2 cellular contexts compared by ENCODE assay signal in the genomic region with DNA sequence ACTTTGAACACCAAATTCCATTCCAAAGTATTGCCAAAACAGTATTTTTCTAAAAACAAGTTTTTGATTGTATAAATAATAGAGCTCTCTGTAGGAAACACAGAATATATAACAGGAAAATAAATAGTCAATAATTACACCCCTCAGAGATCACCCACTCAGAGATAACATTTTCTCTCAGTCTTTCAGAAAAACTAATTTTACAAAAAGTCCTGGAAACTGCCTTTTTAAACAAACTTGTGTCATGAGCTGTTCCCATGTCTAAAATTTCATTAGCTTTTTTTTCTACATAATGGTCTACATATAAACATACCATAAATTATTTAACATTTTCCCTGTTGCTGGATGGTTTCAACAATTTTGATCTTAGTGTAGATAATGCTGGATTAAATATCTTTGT.
TF ChIP-seq lines count a peak whose summit lies in the region.

No MANE protein-coding gene starts in this region.

TF ChIP-seq in HepG2, 621 proteins besides CTCF, POLR2A, EP300 and RAD21 (continued from another document):
- TF ChIP-seq, protein P1, sequence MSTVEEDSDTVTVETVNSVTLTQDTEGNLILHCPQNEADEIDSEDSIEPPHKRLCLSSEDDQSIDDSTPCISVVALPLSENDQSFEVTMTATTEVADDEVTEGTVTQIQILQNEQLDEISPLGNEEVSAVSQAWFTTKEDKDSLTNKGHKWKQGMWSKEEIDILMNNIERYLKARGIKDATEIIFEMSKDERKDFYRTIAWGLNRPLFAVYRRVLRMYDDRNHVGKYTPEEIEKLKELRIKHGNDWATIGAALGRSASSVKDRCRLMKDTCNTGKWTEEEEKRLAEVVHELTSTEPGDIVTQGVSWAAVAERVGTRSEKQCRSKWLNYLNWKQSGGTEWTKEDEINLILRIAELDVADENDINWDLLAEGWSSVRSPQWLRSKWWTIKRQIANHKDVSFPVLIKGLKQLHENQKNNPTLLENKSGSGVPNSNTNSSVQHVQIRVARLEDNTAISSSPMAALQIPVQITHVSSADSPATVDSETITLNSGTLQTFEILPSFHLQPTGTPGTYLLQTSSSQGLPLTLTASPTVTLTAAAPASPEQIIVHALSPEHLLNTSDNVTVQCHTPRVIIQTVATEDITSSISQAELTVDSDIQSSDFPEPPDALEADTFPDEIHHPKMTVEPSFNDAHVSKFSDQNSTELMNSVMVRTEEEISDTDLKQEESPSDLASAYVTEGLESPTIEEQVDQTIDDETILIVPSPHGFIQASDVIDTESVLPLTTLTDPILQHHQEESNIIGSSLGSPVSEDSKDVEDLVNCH (CRISPR knock-in tag; IDR thresholded peaks at IDR 0.05), result no peak
- TF ChIP-seq NR1H2 (CRISPR knock-in tag; IDR thresholded peaks at IDR 0.05; ENCODE audit: borderline replicate concordance, low read depth) (no peak), U2AF2 (IDR thresholded peaks at IDR 0.05; ENCODE audit: low read depth, low read length) (no peak), MIXL1 (CRISPR knock-in tag; IDR thresholded peaks at IDR 0.05) (no peak), ATRX (CRISPR knock-in tag; IDR thresholded peaks at IDR 0.05; ENCODE audit: borderline replicate concordance) (no peak), ZSCAN20 (CRISPR knock-in tag; IDR thresholded peaks at IDR 0.05; ENCODE audit: borderline replicate concordance) (no peak), TBX2 (CRISPR knock-in tag; IDR thresholded peaks at IDR 0.05; ENCODE audit: borderline replicate concordance) (no peak), GTF3A (CRISPR knock-in tag; conservative IDR thresholded peaks at IDR 0.05) (no peak), SOX5 (CRISPR knock-in tag; IDR thresholded peaks at IDR 0.05; ENCODE audit: borderline replicate concordance) (no peak), KDM4B (CRISPR knock-in tag; IDR thresholded peaks at IDR 0.05) (no peak), RCOR2 (CRISPR knock-in tag; IDR thresholded peaks at IDR 0.05) (no peak)
- TF ChIP-seq, protein P2, sequence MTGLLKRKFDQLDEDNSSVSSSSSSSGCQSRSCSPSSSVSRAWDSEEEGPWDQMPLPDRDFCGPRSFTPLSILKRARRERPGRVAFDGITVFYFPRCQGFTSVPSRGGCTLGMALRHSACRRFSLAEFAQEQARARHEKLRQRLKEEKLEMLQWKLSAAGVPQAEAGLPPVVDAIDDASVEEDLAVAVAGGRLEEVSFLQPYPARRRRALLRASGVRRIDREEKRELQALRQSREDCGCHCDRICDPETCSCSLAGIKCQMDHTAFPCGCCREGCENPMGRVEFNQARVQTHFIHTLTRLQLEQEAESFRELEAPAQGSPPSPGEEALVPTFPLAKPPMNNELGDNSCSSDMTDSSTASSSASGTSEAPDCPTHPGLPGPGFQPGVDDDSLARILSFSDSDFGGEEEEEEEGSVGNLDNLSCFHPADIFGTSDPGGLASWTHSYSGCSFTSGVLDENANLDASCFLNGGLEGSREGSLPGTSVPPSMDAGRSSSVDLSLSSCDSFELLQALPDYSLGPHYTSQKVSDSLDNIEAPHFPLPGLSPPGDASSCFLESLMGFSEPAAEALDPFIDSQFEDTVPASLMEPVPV (CRISPR knock-in tag; IDR thresholded peaks at IDR 0.05), result no peak
- TF ChIP-seq, protein P3, sequence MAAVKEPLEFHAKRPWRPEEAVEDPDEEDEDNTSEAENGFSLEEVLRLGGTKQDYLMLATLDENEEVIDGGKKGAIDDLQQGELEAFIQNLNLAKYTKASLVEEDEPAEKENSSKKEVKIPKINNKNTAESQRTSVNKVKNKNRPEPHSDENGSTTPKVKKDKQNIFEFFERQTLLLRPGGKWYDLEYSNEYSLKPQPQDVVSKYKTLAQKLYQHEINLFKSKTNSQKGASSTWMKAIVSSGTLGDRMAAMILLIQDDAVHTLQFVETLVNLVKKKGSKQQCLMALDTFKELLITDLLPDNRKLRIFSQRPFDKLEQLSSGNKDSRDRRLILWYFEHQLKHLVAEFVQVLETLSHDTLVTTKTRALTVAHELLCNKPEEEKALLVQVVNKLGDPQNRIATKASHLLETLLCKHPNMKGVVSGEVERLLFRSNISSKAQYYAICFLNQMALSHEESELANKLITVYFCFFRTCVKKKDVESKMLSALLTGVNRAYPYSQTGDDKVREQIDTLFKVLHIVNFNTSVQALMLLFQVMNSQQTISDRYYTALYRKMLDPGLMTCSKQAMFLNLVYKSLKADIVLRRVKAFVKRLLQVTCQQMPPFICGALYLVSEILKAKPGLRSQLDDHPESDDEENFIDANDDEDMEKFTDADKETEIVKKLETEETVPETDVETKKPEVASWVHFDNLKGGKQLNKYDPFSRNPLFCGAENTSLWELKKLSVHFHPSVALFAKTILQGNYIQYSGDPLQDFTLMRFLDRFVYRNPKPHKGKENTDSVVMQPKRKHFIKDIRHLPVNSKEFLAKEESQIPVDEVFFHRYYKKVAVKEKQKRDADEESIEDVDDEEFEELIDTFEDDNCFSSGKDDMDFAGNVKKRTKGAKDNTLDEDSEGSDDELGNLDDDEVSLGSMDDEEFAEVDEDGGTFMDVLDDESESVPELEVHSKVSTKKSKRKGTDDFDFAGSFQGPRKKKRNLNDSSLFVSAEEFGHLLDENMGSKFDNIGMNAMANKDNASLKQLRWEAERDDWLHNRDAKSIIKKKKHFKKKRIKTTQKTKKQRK (IDR thresholded peaks at IDR 0.05; ENCODE audit: low read length), result no peak
- TF ChIP-seq, protein P4, sequence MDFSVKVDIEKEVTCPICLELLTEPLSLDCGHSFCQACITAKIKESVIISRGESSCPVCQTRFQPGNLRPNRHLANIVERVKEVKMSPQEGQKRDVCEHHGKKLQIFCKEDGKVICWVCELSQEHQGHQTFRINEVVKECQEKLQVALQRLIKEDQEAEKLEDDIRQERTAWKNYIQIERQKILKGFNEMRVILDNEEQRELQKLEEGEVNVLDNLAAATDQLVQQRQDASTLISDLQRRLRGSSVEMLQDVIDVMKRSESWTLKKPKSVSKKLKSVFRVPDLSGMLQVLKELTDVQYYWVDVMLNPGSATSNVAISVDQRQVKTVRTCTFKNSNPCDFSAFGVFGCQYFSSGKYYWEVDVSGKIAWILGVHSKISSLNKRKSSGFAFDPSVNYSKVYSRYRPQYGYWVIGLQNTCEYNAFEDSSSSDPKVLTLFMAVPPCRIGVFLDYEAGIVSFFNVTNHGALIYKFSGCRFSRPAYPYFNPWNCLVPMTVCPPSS (IDR thresholded peaks at IDR 0.05), result no peak

TF ChIP-seq in WTC11, 78 proteins besides CTCF, POLR2A, EP300 and RAD21 (continued from another document):
- TF ChIP-seq, protein P5, sequence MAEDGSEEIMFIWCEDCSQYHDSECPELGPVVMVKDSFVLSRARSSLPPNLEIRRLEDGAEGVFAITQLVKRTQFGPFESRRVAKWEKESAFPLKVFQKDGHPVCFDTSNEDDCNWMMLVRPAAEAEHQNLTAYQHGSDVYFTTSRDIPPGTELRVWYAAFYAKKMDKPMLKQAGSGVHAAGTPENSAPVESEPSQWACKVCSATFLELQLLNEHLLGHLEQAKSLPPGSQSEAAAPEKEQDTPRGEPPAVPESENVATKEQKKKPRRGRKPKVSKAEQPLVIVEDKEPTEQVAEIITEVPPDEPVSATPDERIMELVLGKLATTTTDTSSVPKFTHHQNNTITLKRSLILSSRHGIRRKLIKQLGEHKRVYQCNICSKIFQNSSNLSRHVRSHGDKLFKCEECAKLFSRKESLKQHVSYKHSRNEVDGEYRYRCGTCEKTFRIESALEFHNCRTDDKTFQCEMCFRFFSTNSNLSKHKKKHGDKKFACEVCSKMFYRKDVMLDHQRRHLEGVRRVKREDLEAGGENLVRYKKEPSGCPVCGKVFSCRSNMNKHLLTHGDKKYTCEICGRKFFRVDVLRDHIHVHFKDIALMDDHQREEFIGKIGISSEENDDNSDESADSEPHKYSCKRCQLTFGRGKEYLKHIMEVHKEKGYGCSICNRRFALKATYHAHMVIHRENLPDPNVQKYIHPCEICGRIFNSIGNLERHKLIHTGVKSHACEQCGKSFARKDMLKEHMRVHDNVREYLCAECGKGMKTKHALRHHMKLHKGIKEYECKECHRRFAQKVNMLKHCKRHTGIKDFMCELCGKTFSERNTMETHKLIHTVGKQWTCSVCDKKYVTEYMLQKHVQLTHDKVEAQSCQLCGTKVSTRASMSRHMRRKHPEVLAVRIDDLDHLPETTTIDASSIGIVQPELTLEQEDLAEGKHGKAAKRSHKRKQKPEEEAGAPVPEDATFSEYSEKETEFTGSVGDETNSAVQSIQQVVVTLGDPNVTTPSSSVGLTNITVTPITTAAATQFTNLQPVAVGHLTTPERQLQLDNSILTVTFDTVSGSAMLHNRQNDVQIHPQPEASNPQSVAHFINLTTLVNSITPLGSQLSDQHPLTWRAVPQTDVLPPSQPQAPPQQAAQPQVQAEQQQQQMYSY (CRISPR knock-in tag; IDR thresholded peaks at IDR 0.05), result no peak
- TF ChIP-seq NR3C1 (CRISPR knock-in tag; conservative IDR thresholded peaks at IDR 0.05; ENCODE audit: low read depth), result no peak
- TF ChIP-seq, protein P6, sequence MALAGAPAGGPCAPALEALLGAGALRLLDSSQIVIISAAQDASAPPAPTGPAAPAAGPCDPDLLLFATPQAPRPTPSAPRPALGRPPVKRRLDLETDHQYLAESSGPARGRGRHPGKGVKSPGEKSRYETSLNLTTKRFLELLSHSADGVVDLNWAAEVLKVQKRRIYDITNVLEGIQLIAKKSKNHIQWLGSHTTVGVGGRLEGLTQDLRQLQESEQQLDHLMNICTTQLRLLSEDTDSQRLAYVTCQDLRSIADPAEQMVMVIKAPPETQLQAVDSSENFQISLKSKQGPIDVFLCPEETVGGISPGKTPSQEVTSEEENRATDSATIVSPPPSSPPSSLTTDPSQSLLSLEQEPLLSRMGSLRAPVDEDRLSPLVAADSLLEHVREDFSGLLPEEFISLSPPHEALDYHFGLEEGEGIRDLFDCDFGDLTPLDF (CRISPR knock-in tag; IDR thresholded peaks at IDR 0.05), result no peak
- no peak for TF ChIP-seq IRF2 (CRISPR knock-in tag; IDR thresholded peaks at IDR 0.05; ENCODE audit: borderline replicate concordance, low read depth)
- TF ChIP-seq, protein P7, sequence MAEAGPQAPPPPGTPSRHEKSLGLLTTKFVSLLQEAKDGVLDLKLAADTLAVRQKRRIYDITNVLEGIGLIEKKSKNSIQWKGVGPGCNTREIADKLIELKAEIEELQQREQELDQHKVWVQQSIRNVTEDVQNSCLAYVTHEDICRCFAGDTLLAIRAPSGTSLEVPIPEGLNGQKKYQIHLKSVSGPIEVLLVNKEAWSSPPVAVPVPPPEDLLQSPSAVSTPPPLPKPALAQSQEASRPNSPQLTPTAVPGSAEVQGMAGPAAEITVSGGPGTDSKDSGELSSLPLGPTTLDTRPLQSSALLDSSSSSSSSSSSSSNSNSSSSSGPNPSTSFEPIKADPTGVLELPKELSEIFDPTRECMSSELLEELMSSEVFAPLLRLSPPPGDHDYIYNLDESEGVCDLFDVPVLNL (CRISPR knock-in tag; IDR thresholded peaks at IDR 0.05; ENCODE audit: borderline replicate concordance, low read depth), result no peak
- TF ChIP-seq CREM (CRISPR knock-in tag; IDR thresholded peaks at IDR 0.05), result no peak
- no peak for TF ChIP-seq ZNF423 (CRISPR knock-in tag; IDR thresholded peaks at IDR 0.05)
